Comparison of ENCODE assay signal across 1 cellular context in genomic region chr19:16381756-16382401, GRCh38.
TF ChIP-seq lines count a peak whose summit lies in the region.

No MANE protein-coding gene starts in this region.

TF ChIP-seq in HepG2, 621 proteins besides CTCF, POLR2A, EP300 and RAD21 (continued from another document):
- no peak for TF ChIP-seq RNF219 (CRISPR knock-in tag; IDR thresholded peaks at IDR 0.05)
